ENCODE assay signal across 8 cellular contexts in the genomic region with DNA sequence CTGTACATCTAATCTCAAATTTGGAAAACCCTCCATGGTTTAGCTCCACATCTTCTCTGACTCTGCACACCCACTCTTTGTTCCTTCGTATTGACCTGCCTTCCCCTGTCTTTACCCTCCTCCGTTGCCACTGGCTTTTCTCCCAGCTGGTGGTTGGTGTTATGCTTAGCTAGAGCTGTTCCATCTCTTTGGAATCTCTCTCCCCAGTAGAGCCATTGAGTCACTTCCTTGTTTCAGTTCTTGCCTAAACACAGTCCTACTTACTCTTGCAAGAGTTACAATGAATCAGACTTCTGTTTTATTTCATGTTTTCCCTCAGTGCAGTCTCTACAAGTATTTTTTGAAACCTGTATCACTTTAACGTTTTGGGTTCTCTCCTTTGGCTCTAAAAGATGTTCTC.
DNase-seq lines count a peak whose midpoint lies in the region; FAIRE-seq and TF ChIP-seq lines count a peak whose summit lies in the region.

No MANE protein-coding gene starts in this region.

- CTCF ChIA-PET in SK-N-SH (lab: Yijun Ruan, JAX), result no interaction called here

- no peaks in the 10 kb centered on the region for H3K9me3 ChIP-seq in SK-N-SH

- H3K4me3 ChIP-seq in SK-N-SH (ENCODE audit: low read depth in 2 of 2, low read length in 1 of 2) (no peak overlapping the region), foreskin fibroblast (ENCODE audit: low read depth in 1 of 2, low read length in 2 of 2) (no peak overlapping the region)

- WGBS in SK-N-SH (ENCODE audit: low lambda C conversion rate), result 6% methylated on average over 3 of the region's 3 CpGs

- DNase-seq in ELF-1 (ENCODE audit: low read depth, low spot score) (peak; percentile 11), SK-N-SH (no peak), foreskin fibroblast (peak; percentile 96 to 98), posterior vena cava (ENCODE audit: low spot score) (peak; percentile 89), GM19239 (ENCODE audit: insufficient read length, low spot score) (no peak), retina (no peak), NCI-H2029 (lab: John Stamatoyannopoulos, UW) (no peak), T1000 (lab: John Stamatoyannopoulos, UW) (no peak)

- H3K27me3 ChIP-seq in SK-N-SH (ENCODE audit: insufficient read depth), result no peaks in the 10 kb centered on the region

- H3K36me3 ChIP-seq in SK-N-SH (replicated peaks in 1 of 2; ENCODE audit: control insufficient read depth in 1 of 2, insufficient read depth in 2 of 2, low read length in 1 of 2), result peaks cover 15 to 23% of the 10 kb centered on the region in 2 experiments

- H4K20me1 ChIP-seq in SK-N-SH (ENCODE audit: insufficient read depth), result no peaks in the 10 kb centered on the region

- peak overlapping the region; percentile 55 for H3K4me2 ChIP-seq in SK-N-SH

- intact Hi-C loops in posterior vena cava (cut with DNase I), result loop anchor here in 1 of 2 donors (10.0 kb wide), 1 partner anchor 46 kb away; no protein-coding TSS in a partner anchor

- no peak for TF ChIP-seq RAD21 in SK-N-SH (IDR thresholded peaks at IDR 0.05; ENCODE audit: low read length)

- POLR2A ChIA-PET in SK-N-SH (lab: Yijun Ruan, JAX), result no interaction called here

- peaks cover 5 to 66% of the 10 kb centered on the region in 2 experiments for H3K4me1 ChIP-seq in SK-N-SH (ENCODE audit: control insufficient read depth in 1 of 2, insufficient read depth in 2 of 2, low read depth in 1 of 2, low read length in 1 of 2)

- H3K9ac ChIP-seq in SK-N-SH, result peak overlapping the region; percentile 71

- H3K27ac ChIP-seq in SK-N-SH (ENCODE audit: low read depth in 2 of 2, low read length in 1 of 2), result peak overlapping the region; percentile 67 to 96

- H3K79me2 ChIP-seq in SK-N-SH (ENCODE audit: insufficient read depth), result peaks cover 52% of the 10 kb centered on the region

- peak in 1 of 2 experiments; percentile 98; a peak in 2 of 4 replicates for TF ChIP-seq EP300 in SK-N-SH (IDR thresholded peaks at IDR 0.05; ENCODE audit: borderline replicate concordance in 1 of 2, low read depth in 1 of 2, low read length in 1 of 2)

- TF ChIP-seq CTCF in SK-N-SH (IDR thresholded peaks at IDR 0.05) (no peak), foreskin fibroblast (IDR thresholded peaks at IDR 0.05; ENCODE audit: low read depth, low read length) (no peak)

- no peak for FAIRE-seq in GM19239 (lab: Jason Lieb, UNC)

- no peaks in the 10 kb centered on the region for H3K9me2 ChIP-seq in SK-N-SH

- H2AFZ ChIP-seq in SK-N-SH (ENCODE audit: low read depth), result no peak overlapping the region

- H3F3A ChIP-seq in SK-N-SH (replicated peaks; ENCODE audit: insufficient read depth), result peaks cover 80% of the 10 kb centered on the region

TF ChIP-seq in SK-N-SH, 30 proteins besides CTCF, POLR2A, EP300 and RAD21 (continues in another document):
- TF ChIP-seq, protein P1, sequence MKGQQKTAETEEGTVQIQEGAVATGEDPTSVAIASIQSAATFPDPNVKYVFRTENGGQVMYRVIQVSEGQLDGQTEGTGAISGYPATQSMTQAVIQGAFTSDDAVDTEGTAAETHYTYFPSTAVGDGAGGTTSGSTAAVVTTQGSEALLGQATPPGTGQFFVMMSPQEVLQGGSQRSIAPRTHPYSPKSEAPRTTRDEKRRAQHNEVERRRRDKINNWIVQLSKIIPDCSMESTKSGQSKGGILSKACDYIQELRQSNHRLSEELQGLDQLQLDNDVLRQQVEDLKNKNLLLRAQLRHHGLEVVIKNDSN (IDR thresholded peaks at IDR 0.05; ENCODE audit: borderline replicate concordance, low read depth), result no peak
- TF ChIP-seq TAF1 (IDR thresholded peaks at IDR 0.05; ENCODE audit: borderline replicate concordance, low read depth, low read length), result peak; percentile 65; the same call in 1 of the 2 replicates
- TF ChIP-seq, protein P2, sequence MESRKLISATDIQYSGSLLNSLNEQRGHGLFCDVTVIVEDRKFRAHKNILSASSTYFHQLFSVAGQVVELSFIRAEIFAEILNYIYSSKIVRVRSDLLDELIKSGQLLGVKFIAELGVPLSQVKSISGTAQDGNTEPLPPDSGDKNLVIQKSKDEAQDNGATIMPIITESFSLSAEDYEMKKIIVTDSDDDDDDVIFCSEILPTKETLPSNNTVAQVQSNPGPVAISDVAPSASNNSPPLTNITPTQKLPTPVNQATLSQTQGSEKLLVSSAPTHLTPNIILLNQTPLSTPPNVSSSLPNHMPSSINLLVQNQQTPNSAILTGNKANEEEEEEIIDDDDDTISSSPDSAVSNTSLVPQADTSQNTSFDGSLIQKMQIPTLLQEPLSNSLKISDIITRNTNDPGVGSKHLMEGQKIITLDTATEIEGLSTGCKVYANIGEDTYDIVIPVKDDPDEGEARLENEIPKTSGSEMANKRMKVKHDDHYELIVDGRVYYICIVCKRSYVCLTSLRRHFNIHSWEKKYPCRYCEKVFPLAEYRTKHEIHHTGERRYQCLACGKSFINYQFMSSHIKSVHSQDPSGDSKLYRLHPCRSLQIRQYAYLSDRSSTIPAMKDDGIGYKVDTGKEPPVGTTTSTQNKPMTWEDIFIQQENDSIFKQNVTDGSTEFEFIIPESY (IDR thresholded peaks at IDR 0.05; ENCODE audit: borderline replicate concordance, low read depth), result peak; percentile 56; the same call in 1 of the 2 replicates
- TF ChIP-seq JUND (IDR thresholded peaks at IDR 0.05), result peak; percentile 93
- TF ChIP-seq SIN3A (IDR thresholded peaks at IDR 0.05; ENCODE audit: borderline replicate concordance, low read depth, low read length), result peak; percentile 86; the same call in 1 of the 2 replicates
- TF ChIP-seq, protein P3, sequence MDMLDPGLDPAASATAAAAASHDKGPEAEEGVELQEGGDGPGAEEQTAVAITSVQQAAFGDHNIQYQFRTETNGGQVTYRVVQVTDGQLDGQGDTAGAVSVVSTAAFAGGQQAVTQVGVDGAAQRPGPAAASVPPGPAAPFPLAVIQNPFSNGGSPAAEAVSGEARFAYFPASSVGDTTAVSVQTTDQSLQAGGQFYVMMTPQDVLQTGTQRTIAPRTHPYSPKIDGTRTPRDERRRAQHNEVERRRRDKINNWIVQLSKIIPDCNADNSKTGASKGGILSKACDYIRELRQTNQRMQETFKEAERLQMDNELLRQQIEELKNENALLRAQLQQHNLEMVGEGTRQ (IDR thresholded peaks at IDR 0.05; ENCODE audit: borderline replicate concordance, low read depth, low read length), result no peak
- peak; percentile 88 for TF ChIP-seq NFIC (IDR thresholded peaks at IDR 0.05; ENCODE audit: borderline replicate concordance)
- TF ChIP-seq, protein P4, sequence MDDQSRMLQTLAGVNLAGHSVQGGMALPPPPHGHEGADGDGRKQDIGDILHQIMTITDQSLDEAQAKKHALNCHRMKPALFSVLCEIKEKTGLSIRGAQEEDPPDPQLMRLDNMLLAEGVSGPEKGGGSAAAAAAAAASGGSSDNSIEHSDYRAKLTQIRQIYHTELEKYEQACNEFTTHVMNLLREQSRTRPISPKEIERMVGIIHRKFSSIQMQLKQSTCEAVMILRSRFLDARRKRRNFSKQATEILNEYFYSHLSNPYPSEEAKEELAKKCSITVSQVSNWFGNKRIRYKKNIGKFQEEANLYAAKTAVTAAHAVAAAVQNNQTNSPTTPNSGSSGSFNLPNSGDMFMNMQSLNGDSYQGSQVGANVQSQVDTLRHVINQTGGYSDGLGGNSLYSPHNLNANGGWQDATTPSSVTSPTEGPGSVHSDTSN (IDR thresholded peaks at IDR 0.05), result peak; percentile 90
- TF ChIP-seq ELF1 (IDR thresholded peaks at IDR 0.05), result peak; percentile 83
- TF ChIP-seq POLR2AphosphoS5 (IDR thresholded peaks at IDR 0.05; ENCODE audit: low read depth, low read length), result peak; percentile 82; the same call in 1 of the 2 replicates
- TF ChIP-seq, protein P5, sequence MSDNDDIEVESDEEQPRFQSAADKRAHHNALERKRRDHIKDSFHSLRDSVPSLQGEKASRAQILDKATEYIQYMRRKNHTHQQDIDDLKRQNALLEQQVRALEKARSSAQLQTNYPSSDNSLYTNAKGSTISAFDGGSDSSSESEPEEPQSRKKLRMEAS (IDR thresholded peaks at IDR 0.05; ENCODE audit: low read depth), result peak; percentile 28; the same call in 1 of the 2 replicates
- TF ChIP-seq GABPA (IDR thresholded peaks at IDR 0.05; ENCODE audit: low read depth), result 0 out of 2 replicates have a peak, but pooled peaks have one; percentile 18
- TF ChIP-seq TEAD4 (IDR thresholded peaks at IDR 0.05; ENCODE audit: borderline replicate concordance, insufficient read depth), result peak; percentile 93
- TF ChIP-seq YY1 (IDR thresholded peaks at IDR 0.05; ENCODE audit: low read depth), result no peak
- TF ChIP-seq, protein P6, sequence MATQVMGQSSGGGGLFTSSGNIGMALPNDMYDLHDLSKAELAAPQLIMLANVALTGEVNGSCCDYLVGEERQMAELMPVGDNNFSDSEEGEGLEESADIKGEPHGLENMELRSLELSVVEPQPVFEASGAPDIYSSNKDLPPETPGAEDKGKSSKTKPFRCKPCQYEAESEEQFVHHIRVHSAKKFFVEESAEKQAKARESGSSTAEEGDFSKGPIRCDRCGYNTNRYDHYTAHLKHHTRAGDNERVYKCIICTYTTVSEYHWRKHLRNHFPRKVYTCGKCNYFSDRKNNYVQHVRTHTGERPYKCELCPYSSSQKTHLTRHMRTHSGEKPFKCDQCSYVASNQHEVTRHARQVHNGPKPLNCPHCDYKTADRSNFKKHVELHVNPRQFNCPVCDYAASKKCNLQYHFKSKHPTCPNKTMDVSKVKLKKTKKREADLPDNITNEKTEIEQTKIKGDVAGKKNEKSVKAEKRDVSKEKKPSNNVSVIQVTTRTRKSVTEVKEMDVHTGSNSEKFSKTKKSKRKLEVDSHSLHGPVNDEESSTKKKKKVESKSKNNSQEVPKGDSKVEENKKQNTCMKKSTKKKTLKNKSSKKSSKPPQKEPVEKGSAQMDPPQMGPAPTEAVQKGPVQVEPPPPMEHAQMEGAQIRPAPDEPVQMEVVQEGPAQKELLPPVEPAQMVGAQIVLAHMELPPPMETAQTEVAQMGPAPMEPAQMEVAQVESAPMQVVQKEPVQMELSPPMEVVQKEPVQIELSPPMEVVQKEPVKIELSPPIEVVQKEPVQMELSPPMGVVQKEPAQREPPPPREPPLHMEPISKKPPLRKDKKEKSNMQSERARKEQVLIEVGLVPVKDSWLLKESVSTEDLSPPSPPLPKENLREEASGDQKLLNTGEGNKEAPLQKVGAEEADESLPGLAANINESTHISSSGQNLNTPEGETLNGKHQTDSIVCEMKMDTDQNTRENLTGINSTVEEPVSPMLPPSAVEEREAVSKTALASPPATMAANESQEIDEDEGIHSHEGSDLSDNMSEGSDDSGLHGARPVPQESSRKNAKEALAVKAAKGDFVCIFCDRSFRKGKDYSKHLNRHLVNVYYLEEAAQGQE (IDR thresholded peaks at IDR 0.05; ENCODE audit: low read depth, low read length), result peak; percentile 69; the same call in 1 of the 2 replicates
- TF ChIP-seq MXI1 (IDR thresholded peaks at IDR 0.05; ENCODE audit: low read depth, low read length), result no peak
- no peak for TF ChIP-seq RCOR1 (IDR thresholded peaks at IDR 0.05; ENCODE audit: low read length)
- TF ChIP-seq TCF12 (IDR thresholded peaks at IDR 0.05), result peak; percentile 98
- TF ChIP-seq SMC3 (IDR thresholded peaks at IDR 0.05; ENCODE audit: low read depth, low read length), result no peak
- no peak for TF ChIP-seq FOXJ3 (CRISPR knock-in tag; IDR thresholded peaks at IDR 0.05)

Comparison
In these comparisons a context has a peak if more than half of its experiments do, and no peak if none do; other contexts are left out.
1. DNase-seq: peak in ELF-1 (single experiment), foreskin fibroblast (2 of 2) and posterior vena cava (single experiment); none in SK-N-SH (single experiment), GM19239 (single experiment), retina (single experiment), NCI-H2029 (single experiment) and T1000 (single experiment).